In the genomic region with DNA sequence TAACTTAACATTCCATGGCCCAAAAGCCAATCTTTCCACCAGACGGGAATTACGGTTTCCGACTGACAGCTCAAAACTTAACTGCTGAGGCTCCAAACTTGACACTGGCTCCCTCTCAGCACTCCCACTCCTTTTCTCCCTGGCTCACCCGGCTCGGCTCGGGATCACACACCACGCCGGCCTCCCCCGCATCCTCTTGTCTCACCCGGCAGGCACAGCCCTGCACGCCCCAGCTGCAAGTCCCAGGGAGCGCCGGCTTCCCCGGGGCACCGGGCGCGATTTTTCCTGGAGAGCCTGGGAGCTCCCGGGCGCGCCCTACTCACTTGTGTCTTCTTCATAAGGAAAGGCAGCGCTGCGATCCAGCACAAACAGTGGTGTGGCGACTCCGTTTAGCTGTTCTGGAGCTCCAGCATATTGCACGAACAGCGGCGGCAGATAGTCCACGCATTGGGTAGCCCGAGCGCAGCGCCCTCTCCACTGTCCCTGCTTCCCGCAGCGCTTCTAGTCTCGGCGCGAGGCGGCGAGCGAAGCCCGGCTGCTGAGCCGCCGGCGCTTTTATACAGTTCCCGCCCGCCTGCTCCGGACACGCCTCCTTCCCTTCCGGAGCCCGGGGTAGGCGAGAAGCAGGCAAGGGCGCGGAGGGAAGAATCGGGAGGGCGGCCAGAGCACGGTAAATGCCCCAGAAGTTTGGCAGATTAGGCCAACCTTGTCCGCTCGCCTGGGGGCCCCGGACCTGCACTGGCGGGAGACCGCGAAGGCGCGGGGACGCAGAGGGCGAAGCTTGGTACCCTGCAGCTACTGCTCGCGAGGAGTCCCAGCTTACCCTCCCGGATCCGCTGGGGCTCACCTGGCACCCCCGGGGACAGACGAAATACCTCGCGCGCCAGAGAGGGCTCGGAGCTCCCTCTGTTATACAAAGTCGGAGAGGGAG, we compare ENCODE assay signal across 8 cellular contexts. TPM values are rescaled to one million over a fixed set of nuclear protein-coding genes. Genes with fewer than 3 reads are reported as not detected.
DNase-seq lines count a peak whose midpoint lies in the region; ATAC-seq, FAIRE-seq and TF ChIP-seq lines count a peak whose summit lies in the region.

A gene with protein sequence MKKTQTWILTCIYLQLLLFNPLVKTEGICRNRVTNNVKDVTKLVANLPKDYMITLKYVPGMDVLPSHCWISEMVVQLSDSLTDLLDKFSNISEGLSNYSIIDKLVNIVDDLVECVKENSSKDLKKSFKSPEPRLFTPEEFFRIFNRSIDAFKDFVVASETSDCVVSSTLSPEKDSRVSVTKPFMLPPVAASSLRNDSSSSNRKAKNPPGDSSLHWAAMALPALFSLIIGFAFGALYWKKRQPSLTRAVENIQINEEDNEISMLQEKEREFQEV (minus strand): TSS at position 531 of the 931 bp plus-strand sequence. CDS start 193 bp downstream, at position 338.

- peak; percentile 82 for ATAC-seq in GM21390 (IDR thresholded peaks at IDR 0.05; ENCODE audit: unreplicated experiment)
- ATAC-seq in GM12878: peak; percentile 89
- ATAC-seq in right cardiac atrium: peak; percentile 98

- no peaks in the 10 kb centered on the region for H4K20me1 ChIP-seq in GM12878 (ENCODE audit: control insufficient read depth, insufficient read depth)

- no peaks in the 10 kb centered on the region for H3K79me2 ChIP-seq in GM12878 (ENCODE audit: control insufficient read depth, insufficient read depth, low read length)

- TF ChIP-seq RAD21 in GM12878 (IDR thresholded peaks at IDR 0.05; ENCODE audit: insufficient read depth, low read depth, low read length): no peak

- intact Hi-C loops in GM12878 (cut with micrococcal nuclease; ENCODE audit: unreplicated experiment) (loop anchor here (5.0 kb wide), 1 partner anchor 417 kb away; no protein-coding TSS in a partner anchor), right cardiac atrium (cut with DNase I) (no loop called here), posterior vena cava (cut with DNase I) (no loop called here)

- under 1% methylated on average over 76 of the region's 76 CpGs for WGBS in HUES64
- 23% methylated on average over 73 of the region's 76 CpGs for WGBS in GM12878 (ENCODE audit: insufficient coverage, insufficient replicate concordance, low lambda C conversion rate, missing lambda C conversion rate)
- under 1% methylated on average over 76 of the region's 76 CpGs for WGBS in right cardiac atrium

- in situ Hi-C loops in Caki2 (cut with HindIII; ENCODE audit: low pct_unique_long_range_greater_than_20kb, low sequenced_read_pairs) (no loop called here), GM12878 (cut with MboI) (no loop called here)

- RAD21 ChIA-PET in GM12878 (lab: Charles Lee; ENCODE audit: unreplicated experiment): no interaction called here

- H3K27ac ChIP-seq in HUES64 (ENCODE audit: low read depth, low read length) (peak within 1 kb of the TSS; percentile 82), GM12878 (ENCODE audit: control insufficient read depth, insufficient read depth) (no peak within 1 kb of the TSS), right cardiac atrium (ENCODE audit: low read length) (peak within 1 kb of the TSS; percentile 42)

- no peak for TF ChIP-seq POLR2A in GM12878 (IDR thresholded peaks at IDR 0.05; ENCODE audit: low read depth, low read length)

- BruUV-seq in GM12878 (replicated peaks; lab: Mats Ljungman, UMichigan): no TSS peak

- H3K4me1 ChIP-seq in HUES64 (ENCODE audit: insufficient read depth, low read length) (peaks cover 39% of the 10 kb centered on the region), NT2/D1 (ENCODE audit: insufficient read depth, insufficient read length) (peaks cover 3% of the 10 kb centered on the region), GM12878 (ENCODE audit: control insufficient read depth, insufficient read depth, low read length) (no peaks in the 10 kb centered on the region), right cardiac atrium (ENCODE audit: control insufficient read depth, insufficient read depth, low read length) (no peaks in the 10 kb centered on the region)

- POLR2A ChIA-PET in GM12878 (lab: Charles Lee): no interaction called here

- SMC1A ChIA-PET in GM12878 (lab: Charles Lee; ENCODE audit: uncharacterized antibody, unreplicated experiment): interaction anchor here (1.1 kb wide), 1 partner anchor 300 kb away, joined by 3 read pairs; no protein-coding TSS in a partner anchor

- peak within 1 kb of the TSS; percentile 15; the same call in 1 of the 2 replicates for H2AFZ ChIP-seq in GM12878 (ENCODE audit: control insufficient read depth, low read depth, low read length)

- H3K9me3 ChIP-seq in HUES64 (ENCODE audit: insufficient read depth, low read depth, low read length): peaks cover 3% of the 10 kb centered on the region; the same call in 1 of the 2 replicates
- H3K9me3 ChIP-seq in NT2/D1 (ENCODE audit: insufficient read depth, low read length): peaks cover 4% of the 10 kb centered on the region; the same call in 1 of the 2 replicates
- H3K9me3 ChIP-seq in GM12878 (replicated peaks; ENCODE audit: control insufficient read depth, insufficient read depth, low read length): no peaks in the 10 kb centered on the region
- no peaks in the 10 kb centered on the region for H3K9me3 ChIP-seq in right cardiac atrium (ENCODE audit: control insufficient read depth, low read length)

- peak within 1 kb of the TSS; percentile 80 for H3K4me3 ChIP-seq in HUES64 (ENCODE audit: low read length)
- peak within 1 kb of the TSS; percentile 67 for H3K4me3 ChIP-seq in NT2/D1 (ENCODE audit: insufficient read length, low read depth)
- peak within 1 kb of the TSS; percentile 50; the same call in 1 of the 2 replicates for H3K4me3 ChIP-seq in GM12878
- peak within 1 kb of the TSS; percentile 73 for H3K4me3 ChIP-seq in right cardiac atrium (ENCODE audit: low read length)

- H3K9ac ChIP-seq in HUES64 (ENCODE audit: low read depth, low read length) (peak within 1 kb of the TSS; percentile 76), NT2/D1 (ENCODE audit: insufficient read length, low read depth) (peak within 1 kb of the TSS; percentile 84), GM12878 (ENCODE audit: control insufficient read depth, insufficient read depth, low read length) (no peak within 1 kb of the TSS)

- TF ChIP-seq EP300 in GM12878 (IDR thresholded peaks at IDR 0.05; ENCODE audit: borderline replicate concordance in 1 of 2, control insufficient read depth in 1 of 2, low read depth in 2 of 2, low read length in 2 of 2): no peak

- CTCF ChIA-PET in GM12878 (lab: Yijun Ruan, JAX): interaction anchor here (0.9 kb wide), 1 partner anchor 10 kb away, joined by 4 read pairs; no protein-coding TSS in a partner anchor

- H3K36me3 ChIP-seq in HUES64 (ENCODE audit: insufficient read depth, low read length) (no peaks in the 10 kb centered on the region), NT2/D1 (ENCODE audit: insufficient read depth, insufficient read length, low read length) (no peaks in the 10 kb centered on the region), GM12878 (ENCODE audit: control insufficient read depth in 2 of 2, insufficient read depth in 2 of 2, low read length in 1 of 2) (no peaks in the 10 kb centered on the region)

- DNase-seq in Caki2 (ENCODE audit: low read depth) (peak; percentile 87), NT2/D1 (ENCODE audit: low read depth, low spot score) (peak; percentile 70), GM12878 (ENCODE audit: low read depth, low spot score) (no peak), right cardiac atrium (peak; percentile 88 to 94 (median 93)), posterior vena cava (ENCODE audit: low spot score) (peak; percentile 94), cerebellar nuclear complex (lab: John Stamatoyannopoulos, UW) (no peak)

- TF ChIP-seq CTCF in GM12878 (IDR thresholded peaks at IDR 0.05 in 2 of 3, conservative IDR thresholded peaks at IDR 0.05 in 1 of 3; ENCODE audit: control insufficient read depth in 2 of 3, extremely low read depth in 1 of 3, insufficient read depth in 1 of 3, low read depth in 3 of 3, low read length in 3 of 3): no peak

- H3K4me2 ChIP-seq in GM12878 (ENCODE audit: control insufficient read depth, insufficient read depth): peak within 1 kb of the TSS; percentile 73

- peaks cover 50% of the 10 kb centered on the region for H3K27me3 ChIP-seq in HUES64 (ENCODE audit: insufficient read depth, low read length)
- peaks cover 26% of the 10 kb centered on the region for H3K27me3 ChIP-seq in NT2/D1 (ENCODE audit: insufficient read depth, insufficient read length)
- peaks cover 5 to 14% of the 10 kb centered on the region in 2 experiments for H3K27me3 ChIP-seq in GM12878 (replicated peaks in 1 of 2; ENCODE audit: control insufficient read depth in 2 of 2, insufficient read depth in 2 of 2, low read length in 1 of 2)
- no peaks in the 10 kb centered on the region for H3K27me3 ChIP-seq in right cardiac atrium (ENCODE audit: control insufficient read depth, insufficient read depth)

- no peak for FAIRE-seq in GM12878 (lab: Jason Lieb, UNC)

TF ChIP-seq in GM12878, 131 proteins besides CTCF, POLR2A, EP300 and RAD21:
- TF ChIP-seq SIX5 (IDR thresholded peaks at IDR 0.05; ENCODE audit: low read depth, low read length, severe bottlenecking): no peak
- TF ChIP-seq HDAC6 (IDR thresholded peaks at IDR 0.05; ENCODE audit: unreplicated experiment): peak; percentile 53

RNA-seq across cellular contexts. Expression of the gene that starts here (rescaled TPM):
- total RNA-seq in Caki2 (2014; rRNA removed; shearing (Covaris generic); ENCODE audit: low replicate concordance): 32.5 and 35.0 TPM in 2 replicates
- 9.0 TPM for polyA plus RNA-seq in HUES64 (2013, experiment 1 of 2)
- polyA plus RNA-seq in HUES64 (2013, experiment 2 of 2): 9.9 TPM
- total RNA-seq in GM12878 (2013; cell fraction: nucleolus; rRNA removed): not detected in 2 replicates
- total RNA-seq in GM12878 (2014; rRNA removed): 0.05 and 0.06 TPM in 2 replicates
- total RNA-seq in GM12878 (2014; rRNA removed; fragmentation: Illumina TruSeq; extraction: Trizol): 0.09 and 0.23 TPM in 2 replicates
- total RNA-seq in GM12878 (2021): 0.32 and 0.51 TPM in 2 replicates
- 0.05 TPM for polyA plus RNA-seq in GM12878 (2011; ENCODE audit: low read depth)
- polyA plus RNA-seq in GM12878 (2011; rRNA removed): 0.10 and 0.16 TPM in 2 replicates
- polyA plus RNA-seq in GM12878 (2011; cell fraction: cytosol; rRNA removed): 0.01 and 0.02 TPM in 2 replicates
- 0.03 and 0.07 TPM in 2 replicates for polyA plus RNA-seq in GM12878 (2011; cell fraction: nucleus; rRNA removed)
- 0.13 and 0.23 TPM in 2 replicates for polyA plus RNA-seq in GM12878 (2012)
- polyA plus RNA-seq in GM12878 (2014; fragmentation: Illumina TruSeq; extraction: Trizol): 0.03 TPM in 1 of 2 replicates, not detected in the other
- under 1 TPM; 0.02 to 0.03 TPM for polyA plus RNA-seq in GM12878 (2014; fragmentation: Nextera tagmentation; extraction: Ambion mirVana)
- polyA plus RNA-seq in GM12878 (2014; rRNA removed): not detected in 2 replicates
- polyA plus RNA-seq in GM12878 (2016; fragmentation: Nextera tagmentation; extraction: Ambion mirVana): under 1 TPM; 0.10 to 0.40 TPM
- polyA minus RNA-seq in GM12878 (2011; rRNA and poly(A)+ RNA removed): 0.07 and 0.10 TPM in 2 replicates
- not detected in 2 replicates for polyA minus RNA-seq in GM12878 (2011; cell fraction: cytosol; rRNA and poly(A)+ RNA removed)
- polyA minus RNA-seq in GM12878 (2011; cell fraction: nucleus; rRNA and poly(A)+ RNA removed): 0.24 and 0.29 TPM in 2 replicates
- 1 to 10 TPM; 5.0 to 8.0 (median 7.5) TPM for total RNA-seq in right cardiac atrium
- 3.3 TPM for polyA plus RNA-seq in right cardiac atrium
- total RNA-seq in posterior vena cava: 10 to 100 TPM; 11.8 to 15.1 TPM

Comparison
In these comparisons a context has a peak if more than half of its experiments do, and no peak if none do; other contexts are left out.
1. Peak in ATAC-seq, H3K4me3 ChIP-seq and H3K4me2 ChIP-seq in GM12878; RNA of the gene not detected or under 1 TPM.
2. DNase-seq: peak in Caki2 (single experiment), NT2/D1 (single experiment), right cardiac atrium (3 of 3) and posterior vena cava (single experiment); none in GM12878 (single experiment) and cerebellar nuclear complex (0 of 2).
3. Peak in every context shown above with its lines, with median percentiles within 50 percentile points of each other: ATAC-seq and H3K4me3 ChIP-seq.